ENCODE assay signal across 22 cellular contexts in genomic region chr9:108830292-108830691, GRCh38. TPM values are rescaled to one million over a fixed set of nuclear protein-coding genes. Genes with fewer than 3 reads are reported as not detected.
"Had no signal": no experiment of that assay in that cellular context is flagged by ENCODE, and none has a peak within 500 bp of the region (broad histone marks: within the 10 kb centered on the region; RNA-seq: fewer than 3 reads in every experiment).

No MANE protein-coding gene starts in this region.

- H3K27ac Mint-ChIP-seq: activated CD4-positive, alpha-beta memory T cell treated with anti-CD3 and anti-CD28 coated beads, Interleukin-2, amount 10 ng/mL, durations not matched to agents 7 days and 5 days; activated naive CD8-positive, alpha-beta T cell treated with anti-CD3 and anti-CD28 coated beads, Interleukin-2, amount 10 ng/mL, durations not matched to agents 7 days and 5 days; naive thymus-derived CD8-positive, alpha-beta T cell; stimulated activated effector memory CD8-positive, alpha-beta T cell treated with anti-CD3 and anti-CD28 coated beads, Interleukin-12 subunit alpha, Interleukin-12 subunit beta, amount 100 ng/mL, for 72 hours had no signal

- H2AFZ ChIP-seq: hepatocyte had no signal

- H3K27me3 ChIP-seq: brain microvascular endothelial cell had no signal

- H3K27ac ChIP-seq: brain microvascular endothelial cell, hepatocyte, WERI-Rb-1 had no signal

- H3K4me3 ChIP-seq: hepatocyte had no signal

- FAIRE-seq: kidney had no signal

- ATAC-seq: left ventricle myocardium superior; naive thymus-derived CD8-positive, alpha-beta T cell; stimulated activated effector memory CD8-positive, alpha-beta T cell treated with anti-CD3 and anti-CD28 coated beads, Interleukin-12 subunit alpha, Interleukin-12 subunit beta, amount 100 ng/mL, for 72 hours had no signal

- H3K4me2 ChIP-seq: hepatocyte had no signal

- H3K4me3 Mint-ChIP-seq: activated CD4-positive, alpha-beta memory T cell treated with anti-CD3 and anti-CD28 coated beads, Interleukin-2, amount 10 ng/mL, durations not matched to agents 7 days and 5 days; activated naive CD8-positive, alpha-beta T cell treated with anti-CD3 and anti-CD28 coated beads, Interleukin-2, amount 10 ng/mL, durations not matched to agents 7 days and 5 days; naive thymus-derived CD8-positive, alpha-beta T cell; stimulated activated effector memory CD8-positive, alpha-beta T cell treated with anti-CD3 and anti-CD28 coated beads, Interleukin-12 subunit alpha, Interleukin-12 subunit beta, amount 100 ng/mL, for 72 hours had no signal

- H3K79me2 ChIP-seq: hepatocyte had no signal

- H3K9me3 Mint-ChIP-seq: activated CD4-positive, alpha-beta memory T cell treated with anti-CD3 and anti-CD28 coated beads, Interleukin-2, amount 10 ng/mL, durations not matched to agents 7 days and 5 days; activated naive CD8-positive, alpha-beta T cell treated with anti-CD3 and anti-CD28 coated beads, Interleukin-2, amount 10 ng/mL, durations not matched to agents 7 days and 5 days; stimulated activated effector memory CD8-positive, alpha-beta T cell treated with anti-CD3 and anti-CD28 coated beads, Interleukin-12 subunit alpha, Interleukin-12 subunit beta, amount 100 ng/mL, for 72 hours had no signal

- H3K36me3 ChIP-seq: brain microvascular endothelial cell had no signal

- DNase-seq: activated CD4-positive, alpha-beta memory T cell treated with anti-CD3 and anti-CD28 coated beads, Interleukin-2, amount 10 ng/mL, durations not matched to agents 7 days and 5 days; activated naive CD4-positive, alpha-beta T cell; activated naive CD8-positive, alpha-beta T cell treated with anti-CD3 and anti-CD28 coated beads, Interleukin-2, amount 10 ng/mL, durations not matched to agents 7 days and 5 days; anterior cingulate cortex; brain microvascular endothelial cell; cerebellar nuclear complex; dermis blood vessel endothelial cell; erythroblast; kidney; left ventricle myocardium superior; mesenchymal stem cell; naive thymus-derived CD8-positive, alpha-beta T cell; T-helper 1 cell; T1000; WERI-Rb-1 had no signal

- H3K36me3 Mint-ChIP-seq: activated naive CD8-positive, alpha-beta T cell treated with anti-CD3 and anti-CD28 coated beads, Interleukin-2, amount 10 ng/mL, durations not matched to agents 7 days and 5 days; naive thymus-derived CD8-positive, alpha-beta T cell; stimulated activated effector memory CD8-positive, alpha-beta T cell treated with anti-CD3 and anti-CD28 coated beads, Interleukin-12 subunit alpha, Interleukin-12 subunit beta, amount 100 ng/mL, for 72 hours had no signal

RNA-seq across cellular contexts. Expression of gene ACTL7B, which starts 25.5 kb away (rescaled TPM):
- total RNA-seq: activated CD4-positive, alpha-beta memory T cell treated with anti-CD3 and anti-CD28 coated beads, Interleukin-2, amount 10 ng/mL, durations not matched to agents 7 days and 5 days; activated naive CD8-positive, alpha-beta T cell treated with anti-CD3 and anti-CD28 coated beads, Interleukin-2, amount 10 ng/mL, durations not matched to agents 7 days and 5 days; dermis blood vessel endothelial cell; glomerular endothelial cell; hepatocyte; kidney; left ventricle myocardium superior; mucosa of gallbladder; renal cortical epithelial cell had no signal
- polyA plus RNA-seq: hepatocyte; naive thymus-derived CD8-positive, alpha-beta T cell had no signal

RNA-seq across cellular contexts. Expression of gene ACTL7A, which starts 31.8 kb away (rescaled TPM):
- total RNA-seq: activated CD4-positive, alpha-beta memory T cell treated with anti-CD3 and anti-CD28 coated beads, Interleukin-2, amount 10 ng/mL, durations not matched to agents 7 days and 5 days; activated naive CD8-positive, alpha-beta T cell treated with anti-CD3 and anti-CD28 coated beads, Interleukin-2, amount 10 ng/mL, durations not matched to agents 7 days and 5 days; dermis blood vessel endothelial cell; glomerular endothelial cell; hepatocyte; kidney; left ventricle myocardium superior; mucosa of gallbladder; naive thymus-derived CD8-positive, alpha-beta T cell; renal cortical epithelial cell; ureter had no signal
- polyA plus RNA-seq: hepatocyte; naive thymus-derived CD8-positive, alpha-beta T cell; thymus had no signal
